ENCODE assay signal across 8 cellular contexts in the genomic region with DNA sequence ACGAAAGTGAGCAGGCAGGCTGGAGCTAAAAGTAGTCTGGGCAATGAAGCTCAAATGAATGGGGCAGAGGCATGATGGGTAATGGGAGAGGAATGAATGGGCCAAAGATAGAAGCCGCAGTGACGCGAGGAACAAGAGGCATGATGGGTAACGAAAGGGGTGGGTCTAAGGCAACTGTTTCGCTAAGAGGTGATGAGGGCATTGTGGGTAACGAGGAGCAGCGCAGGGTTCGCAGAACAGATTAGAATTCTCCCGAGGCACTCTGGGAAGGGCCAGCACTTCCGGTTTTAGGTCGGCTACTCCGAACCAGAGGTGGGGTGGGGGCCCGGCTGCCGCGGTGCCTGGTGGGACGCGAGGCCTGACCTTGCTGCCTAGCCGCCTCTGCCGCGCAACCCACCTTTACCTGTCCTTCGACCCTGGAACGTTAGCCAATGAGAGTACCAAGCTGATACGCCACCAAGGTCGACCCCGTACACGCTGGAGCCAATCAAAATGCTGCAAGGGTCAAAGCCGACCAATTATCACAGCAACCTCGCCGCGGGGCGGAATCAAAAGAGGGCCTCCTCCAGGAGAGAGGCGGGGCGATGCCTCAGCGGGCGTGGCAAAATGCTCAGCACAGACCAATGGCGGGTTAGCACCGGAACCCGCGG. TPM values are rescaled to one million over a fixed set of nuclear protein-coding genes. Genes with fewer than 3 reads are reported as not detected.
DNase-seq lines count a peak whose midpoint lies in the region; ATAC-seq, FAIRE-seq and TF ChIP-seq lines count a peak whose summit lies in the region.

No MANE protein-coding gene starts in this region.

- peaks cover 2 to 3% of the 10 kb centered on the region in 2 donors for H3K4me1 ChIP-seq in small intestine (ENCODE audit: control insufficient read depth in 2 of 2, insufficient read depth in 1 of 2, low read depth in 1 of 2, low read length in 1 of 2)

- ATAC-seq in GM18520 (IDR thresholded peaks at IDR 0.05; ENCODE audit: unreplicated experiment) (peak; percentile 81), HG02981 (IDR thresholded peaks at IDR 0.05; ENCODE audit: unreplicated experiment) (peak; percentile 78), T-cell (replicated peaks in 1 of 4) (peak; percentile 82 to 84 (median 82))

- peaks cover 20% of the 10 kb centered on the region for H3K36me3 Mint-ChIP-seq in T-cell
- peaks cover 27% of the 10 kb centered on the region for H3K36me3 Mint-ChIP-seq in chondrocyte (ENCODE audit: low read depth)

- POLR2A ChIA-PET in T-cell (lab: Charles Lee) = interaction anchor here in 1 of 2 donors (0.6 kb wide), 1 partner anchor 149 kb away, joined by 8 read pairs; no protein-coding TSS in a partner anchor

- H3K4me3 ChIP-seq in small intestine (ENCODE audit: low read depth in 1 of 2, low read length in 2 of 2) = peak overlapping the region; percentile 34 to 42

- no peaks in the 10 kb centered on the region for H3K9me3 ChIP-seq in small intestine (ENCODE audit: control insufficient read depth, low read depth)

- H3K27me3 ChIP-seq in small intestine (ENCODE audit: control insufficient read depth in 2 of 2, insufficient read depth in 2 of 2, low read length in 2 of 2) = no peaks in the 10 kb centered on the region

- H3K27ac ChIP-seq in small intestine (ENCODE audit: low read depth in 1 of 2, low read length in 1 of 2) = peak overlapping the region; percentile 89 to 93

- H3K4me1 Mint-ChIP-seq in T-cell (peaks cover 25 to 34% (median 26%) of the 10 kb centered on the region in 3 donors), chondrocyte (ENCODE audit: low read depth) (peaks cover 26% of the 10 kb centered on the region)

- no peaks in the 10 kb centered on the region for H3K9me3 Mint-ChIP-seq in T-cell
- H3K9me3 Mint-ChIP-seq in chondrocyte (ENCODE audit: low read depth) = no peaks in the 10 kb centered on the region

- FAIRE-seq in small intestine (lab: Jason Lieb, UNC) = peak; percentile 76

- peaks cover 3 to 4% of the 10 kb centered on the region in 2 donors for H3K36me3 ChIP-seq in small intestine (ENCODE audit: control insufficient read depth in 2 of 2, insufficient read depth in 2 of 2, low read length in 2 of 2)

- peak overlapping the region; percentile 90 to 94 for H3K27ac Mint-ChIP-seq in T-cell
- H3K27ac Mint-ChIP-seq in chondrocyte (ENCODE audit: unreplicated experiment) = peak overlapping the region; percentile 94

- DNase-seq in Ammon's horn (ENCODE audit: low spot score) = peak; percentile 100
- peak; percentile 100 for DNase-seq in NCI-H1694 treated with DMSO at 0.1 percent for 48 hours (lab: John Stamatoyannopoulos, UW)
- DNase-seq in T-cell = peak in 22 of 34 experiments; percentile 99 to 100 (median 100)
- DNase-seq in chondrocyte (ENCODE audit: low spot score) = peak; percentile 100
- peak; percentile 100 for DNase-seq in inferior parietal cortex (ENCODE audit: extremely low spot score)
- DNase-seq in small intestine = peak; percentile 100

- no peaks in the 10 kb centered on the region for H3K27me3 Mint-ChIP-seq in T-cell
- no peaks in the 10 kb centered on the region for H3K27me3 Mint-ChIP-seq in chondrocyte (ENCODE audit: low read depth)

- no peak for TF ChIP-seq CTCF in chondrocyte (IDR thresholded peaks at IDR 0.05)

- WGBS in small intestine, 3 donors = 0% methylated on average over 39 to 40 of the region's 40 CpGs

- CTCF ChIA-PET in T-cell (lab: Charles Lee) = interaction anchor here in 1 of 2 donors (0.7 to 1.1 kb wide), 6 partner anchors 42 to 288 kb away, joined by 3 to 5 read pairs (median 4); a partner anchor contains a TSS

- peak overlapping the region; percentile 77 to 87 (median 80) for H3K4me3 Mint-ChIP-seq in T-cell
- peak overlapping the region; percentile 73 for H3K4me3 Mint-ChIP-seq in chondrocyte (ENCODE audit: unreplicated experiment)

RNA-seq across cellular contexts. Expression of a gene that starts 0.6 kb away (rescaled TPM):
- total RNA-seq in T-cell (10 to 100 TPM; 32.1 to 47.5 (median 41.5) TPM), chondrocyte (39.0 to 46.1 TPM (median 40.9 TPM) in 3 replicates)
- polyA plus RNA-seq in small intestine = 10 to 100 TPM; 24.6 to 82.7 (median 25.7) TPM

RNA-seq across cellular contexts. Expression of a gene that starts 15.1 kb away (rescaled TPM):
- total RNA-seq in T-cell (1 to 10 TPM; 2.0 to 9.5 (median 6.8) TPM), chondrocyte (47.1 to 178 TPM (median 170 TPM) in 3 replicates)
- polyA plus RNA-seq in small intestine = 100 to 1,000 TPM in 2 of 3 donors, 10 to 100 TPM in 1; 14.1 to 134 (median 109) TPM

RNA-seq across cellular contexts. Expression of a gene that starts 23.9 kb away (rescaled TPM):
- total RNA-seq in T-cell = 1 to 10 TPM in 3 of 5 donors, not detected in 2; 2.8 to 8.5 (median 3.9) TPM
- total RNA-seq in chondrocyte = 2.2 to 6.9 TPM in 2 of 3 replicates, not detected in the other
- polyA plus RNA-seq in small intestine = 10 to 100 TPM in 2 of 3 donors, 1 to 10 TPM in 1; 3.1 to 65.1 (median 18.4) TPM

RNA-seq across cellular contexts. Expression of a gene that starts 44.4 kb away (rescaled TPM):
- 1 to 10 TPM in 4 of 5 donors, under 1 TPM in 1; 0.30 to 1.8 (median 1.4) TPM for total RNA-seq in T-cell
- 88.9 to 120 TPM (median 116 TPM) in 3 replicates for total RNA-seq in chondrocyte
- 100 to 1,000 TPM in 1 of 3 donors, 10 to 100 TPM in 2; 72.5 to 153 (median 75.8) TPM for polyA plus RNA-seq in small intestine

RNA-seq across cellular contexts. Expression of a gene that starts 51.5 kb away (rescaled TPM):
- not detected for total RNA-seq in T-cell
- not detected in 3 replicates for total RNA-seq in chondrocyte
- polyA plus RNA-seq in small intestine = not detected

Comparison
In these comparisons a context has a peak if more than half of its experiments do, and no peak if none do; other contexts are left out.
1. Peak in every context shown above with its lines: DNase-seq, ATAC-seq, H3K4me3 ChIP-seq and H3K27ac ChIP-seq.